In genomic region chr5:98568336-98568735, GRCh38 we compare ENCODE assay signal across 17 cellular contexts.
A peak's percentile ranks its signal among the peaks of the same experiment; 100 is the strongest.
DNase-seq lines count a peak whose midpoint lies in the region; ATAC-seq and TF ChIP-seq lines count a peak whose summit lies in the region.
"Had no signal": no experiment of that assay in that cellular context is flagged by ENCODE, and none has a peak within 500 bp of the region (broad histone marks: within the 10 kb centered on the region; RNA-seq: fewer than 3 reads in every experiment).

No MANE protein-coding gene starts in this region.

- H3K56ac ChIP-seq in IMR-90 (ENCODE audit: extremely low read depth, insufficient read depth, low read length) = no peak overlapping the region
- H3K56ac ChIP-seq in H9 (ENCODE audit: insufficient read length, low read depth, low read length) = no peak overlapping the region

- H3K23ac ChIP-seq in IMR-90 (ENCODE audit: low read depth, low read length) = no peak overlapping the region
- no peak overlapping the region for H3K23ac ChIP-seq in H9 (ENCODE audit: insufficient read length, low read depth, low read length)

- H4K20me1 ChIP-seq in IMR-90 (ENCODE audit: insufficient read depth, low read length) (no peaks in the 10 kb centered on the region), H9 (ENCODE audit: control insufficient read depth, insufficient read depth, insufficient read length) (no peaks in the 10 kb centered on the region)

- H3K36me3 ChIP-seq in IMR-90 (ENCODE audit: control insufficient read depth, insufficient read depth, low read length) = no peaks in the 10 kb centered on the region
- H3K36me3 ChIP-seq in heart left ventricle = no peaks in the 10 kb centered on the region
- H3K36me3 ChIP-seq: BE2C, SJCRH30 had no signal

- TF ChIP-seq RAD21 in IMR-90 (IDR thresholded peaks at IDR 0.05; ENCODE audit: low read length) = no peak

- POLR2A ChIA-PET in IMR-90 (lab: Charles Lee; ENCODE audit: unreplicated experiment) = no interaction called here

- H4K91ac ChIP-seq in IMR-90 (ENCODE audit: insufficient read depth, low read depth, low read length) = 0 out of 2 replicates have a peak overlapping the region, but pooled peaks have one; percentile 2
- H4K91ac ChIP-seq in H9 (ENCODE audit: insufficient read length, low read depth, low read length) = no peak overlapping the region

- H3K4me3 ChIP-seq in AG10803 (ENCODE audit: low read length) (no peak overlapping the region), IMR-90 (ENCODE audit: insufficient read depth, low read depth, low read length) (no peak overlapping the region), choroid plexus epithelial cell (ENCODE audit: low read depth, low read length) (no peak overlapping the region), heart left ventricle (no peak overlapping the region)
- H3K4me3 ChIP-seq: SJCRH30 had no signal

- no TSS peak for BruUV-seq in IMR-90 (replicated peaks; lab: Mats Ljungman, UMichigan)

- H3K4me2 ChIP-seq in IMR-90 (ENCODE audit: low read depth, low read length) = no peak overlapping the region
- no peak overlapping the region for H3K4me2 ChIP-seq in H9 (ENCODE audit: insufficient read depth, insufficient read length, low read length)
- H3K4me2 ChIP-seq: KMS-11 had no signal

- H4K8ac ChIP-seq in IMR-90 (ENCODE audit: low read depth in 2 of 2, low read length in 2 of 2) (no peak overlapping the region), H9 (replicated peaks; ENCODE audit: insufficient read length, low read depth, low read length) (no peak overlapping the region)

- H2BK120ac ChIP-seq in IMR-90 (ENCODE audit: low read depth, low read length) (no peak overlapping the region), H9 (ENCODE audit: low read depth, low read length, poor library complexity, severe bottlenecking) (no peak overlapping the region)

- no peak overlapping the region for H4K5ac ChIP-seq in IMR-90 (ENCODE audit: low read depth, low read length)
- H4K5ac ChIP-seq in H9 (ENCODE audit: insufficient read length, low read depth, low read length) = no peak overlapping the region

- CTCF ChIA-PET in IMR-90 (lab: Yijun Ruan, JAX) = interaction anchor here (0.6 kb wide), 1 partner anchor 29 kb away, joined by 3 read pairs; no protein-coding TSS in a partner anchor

- H3K27ac ChIP-seq in IMR-90 (ENCODE audit: insufficient read depth, low read length) = no peak overlapping the region
- H3K27ac ChIP-seq in H9 (ENCODE audit: insufficient read length, low read depth, low read length) = no peak overlapping the region
- no peak overlapping the region for H3K27ac ChIP-seq in substantia nigra (ENCODE audit: low read depth, low read length, poor library complexity, severe bottlenecking)
- no peak overlapping the region for H3K27ac ChIP-seq in heart left ventricle
- H3K27ac ChIP-seq: KMS-11, SJCRH30 had no signal

- no peak overlapping the region for H2BK12ac ChIP-seq in H9 (ENCODE audit: insufficient read length, low read depth, low read length)

- H3K27me3 ChIP-seq in IMR-90 (ENCODE audit: control insufficient read depth, insufficient read depth, low read length) = no peaks in the 10 kb centered on the region; the same call in 1 of the 2 replicates
- no peaks in the 10 kb centered on the region for H3K27me3 ChIP-seq in H9 (ENCODE audit: insufficient read depth, low read length)
- H3K27me3 ChIP-seq in heart left ventricle = no peaks in the 10 kb centered on the region
- H3K27me3 ChIP-seq: BE2C, SJCRH30 had no signal

- peaks cover 6% of the 10 kb centered on the region for H3K4me1 ChIP-seq in IMR-90 (ENCODE audit: control insufficient read depth, insufficient read depth, low read length)
- H3K4me1 ChIP-seq in H9 (ENCODE audit: insufficient read depth, low read length) = no peaks in the 10 kb centered on the region; the same call in 1 of the 2 replicates
- H3K4me1 ChIP-seq in heart left ventricle = no peaks in the 10 kb centered on the region
- H3K4me1 ChIP-seq: BE2C, Caco-2 had no signal

- H3K27ac Mint-ChIP-seq in H9 = no peak overlapping the region
- H3K27ac Mint-ChIP-seq: CD4-positive, alpha-beta T cell had no signal

- no peaks in the 10 kb centered on the region for H3K23me2 ChIP-seq in H9 (ENCODE audit: insufficient read length, low read depth, low read length, poor library complexity, severe bottlenecking)

- H3K4me3 Mint-ChIP-seq in H9 = no peak overlapping the region
- H3K4me3 Mint-ChIP-seq: CD4-positive, alpha-beta T cell had no signal

- in situ Hi-C loops in IMR-90 (cut with MboI; ENCODE audit: low sequenced_read_pairs) = no loop called here

- H3K27me3 Mint-ChIP-seq in H9 (ENCODE audit: low read depth) = no peaks in the 10 kb centered on the region; the same call in none of the 2 replicates

- dilution Hi-C loops in IMR-90 (cut with HindIII; ENCODE audit: low sequenced_read_pairs, unreplicated experiment) = no loop called here

- peak overlapping the region; percentile 20; the same call in 1 of the 2 replicates for H3K18ac ChIP-seq in IMR-90 (ENCODE audit: low read depth, low read length)
- H3K18ac ChIP-seq in H9 (ENCODE audit: insufficient read length, low read depth, low read length) = no peak overlapping the region

- H2BK15ac ChIP-seq in IMR-90 (ENCODE audit: low read depth, low read length) (no peak overlapping the region), H9 (ENCODE audit: low read depth, low read length) (no peak overlapping the region)

- no peaks in the 10 kb centered on the region for H3K79me1 ChIP-seq in IMR-90 (ENCODE audit: low read depth in 1 of 2, low read length in 2 of 2)
- H3K79me1 ChIP-seq in H9 (ENCODE audit: insufficient read depth, low read depth, low read length, poor library complexity, severe bottlenecking) = no peaks in the 10 kb centered on the region

- H3K9ac ChIP-seq in IMR-90 (ENCODE audit: low read depth, low read length) (no peak overlapping the region), H9 (ENCODE audit: extremely low read depth, insufficient read length, low read length) (no peak overlapping the region)
- H3K9ac ChIP-seq: KMS-11 had no signal

- H2BK20ac ChIP-seq in IMR-90 (ENCODE audit: low read depth, low read length) = no peak overlapping the region
- H2BK20ac ChIP-seq in H9 (ENCODE audit: low read depth, low read length, poor library complexity, severe bottlenecking) = no peak overlapping the region

- TF ChIP-seq POLR2A in IMR-90 (IDR thresholded peaks at IDR 0.05; ENCODE audit: low read depth, low read length) (no peak), heart left ventricle (IDR thresholded peaks at IDR 0.05) (no peak)

- no peak overlapping the region for H3T11ph ChIP-seq in H9 (ENCODE audit: low read length)

- H3K4me1 Mint-ChIP-seq in H9 = peaks cover 10 to 13% of the 10 kb centered on the region in 2 experiments

- no peak overlapping the region for H2AK9ac ChIP-seq in IMR-90 (replicated peaks; ENCODE audit: low read depth, low read length, poor library complexity)

- H3K79me2 ChIP-seq in H9 (ENCODE audit: insufficient read depth, low read length) = no peaks in the 10 kb centered on the region

- TF ChIP-seq CTCF in AG10803 (conservative IDR thresholded peaks at IDR 0.05; ENCODE audit: low read length) (no peak), IMR-90 (conservative IDR thresholded peaks at IDR 0.05; ENCODE audit: low read depth, low read length) (no peak), choroid plexus epithelial cell (conservative IDR thresholded peaks at IDR 0.05; ENCODE audit: low read depth, low read length) (no peak), H9 (conservative IDR thresholded peaks at IDR 0.05) (no peak), heart left ventricle (IDR thresholded peaks at IDR 0.05) (no peak)

- H2AFZ ChIP-seq in IMR-90 (replicated peaks; ENCODE audit: low read length, poor library complexity) = no peak overlapping the region
- H2AFZ ChIP-seq in H9 (ENCODE audit: low read length) = no peak overlapping the region

- DNase-seq in AG10803 (ENCODE audit: low read depth) (peak; percentile 57), IMR-90 (peak; percentile 34), choroid plexus epithelial cell (ENCODE audit: low read depth) (peak; percentile 22), left colon (no peak), H9 (no peak), substantia nigra (lab: John Stamatoyannopoulos, UW) (no peak), heart left ventricle (no peak), NCI-H2081 treated with DMSO at 0.1 percent for 48 hours (lab: John Stamatoyannopoulos, UW) (no peak)
- DNase-seq: 8988T; BE2C; Caco-2; CD4-positive, alpha-beta T cell; NCI-H1417; NCI-H187; NCI-H526; SJCRH30 had no signal

- 0 out of 2 replicates have a peak overlapping the region, but pooled peaks have one; percentile 27 for H2AK5ac ChIP-seq in IMR-90 (ENCODE audit: low read depth, low read length)
- H2AK5ac ChIP-seq in H9 (ENCODE audit: insufficient read length, low read length) = no peak overlapping the region

- H3K4ac ChIP-seq in IMR-90 (ENCODE audit: low read depth, low read length) (no peak overlapping the region), H9 (ENCODE audit: low read depth, low read length) (no peak overlapping the region)

- no peak overlapping the region for H3K14ac ChIP-seq in IMR-90 (replicated peaks; ENCODE audit: low read depth, low read length)
- H3K14ac ChIP-seq in H9 (ENCODE audit: insufficient read depth, low read length) = no peak overlapping the region

- intact Hi-C loops in IMR-90 (cut with micrococcal nuclease) (no loop called here), left colon (cut with DNase I, micrococcal nuclease) (no loop called here), heart left ventricle (cut with DNase I) (no loop called here)

- no peaks in the 10 kb centered on the region for H3K9me3 Mint-ChIP-seq in H9
- H3K9me3 Mint-ChIP-seq: CD4-positive, alpha-beta T cell had no signal

- WGBS in IMR-90 (ENCODE audit: extremely low coverage in 2 of 2, insufficient read length in 1 of 2), 2 experiments = 100% methylated on average over 1 of the region's 1 CpG; no CpG with 5 or more reads in 1 of the 2 experiments
- no CpG with 5 or more reads among the region's 1 CpG for WGBS in H9 (ENCODE audit: extremely low coverage, insufficient read length, low lambda C conversion rate)
- 77 to 84% (median 81%) methylated on average over 1 of the region's 1 CpG for WGBS in heart left ventricle, 4 donors

- H2BK5ac ChIP-seq in IMR-90 (ENCODE audit: low read depth, low read length, poor library complexity, severe bottlenecking) = no peak overlapping the region
- H2BK5ac ChIP-seq in H9 (ENCODE audit: insufficient read length, low read length) = no peak overlapping the region

- H3K9me1 ChIP-seq in IMR-90 (ENCODE audit: insufficient read depth, low read length) = peaks cover 4% of the 10 kb centered on the region

- ATAC-seq in IMR-90 (ENCODE audit: low read depth) = no peak
- ATAC-seq in left colon = peak; percentile 47
- ATAC-seq in heart left ventricle = no peak

- no peaks in the 10 kb centered on the region for H3K36me3 Mint-ChIP-seq in H9 (ENCODE audit: insufficient read depth in 1 of 3, low read depth in 3 of 3)

- no peaks in the 10 kb centered on the region for H3K9me3 ChIP-seq in IMR-90 (ENCODE audit: control insufficient read depth, insufficient read depth, low read length)
- H3K9me3 ChIP-seq in H9 (ENCODE audit: control insufficient read depth, low read depth, low read length) = no peaks in the 10 kb centered on the region
- H3K9me3 ChIP-seq in heart left ventricle = peaks cover 0 to 3% (median 0%) of the 10 kb centered on the region in 12 donors
- H3K9me3 ChIP-seq: BE2C, Caco-2, SJCRH30 had no signal

TF ChIP-seq in IMR-90, 13 proteins besides CTCF, POLR2A, EP300 and RAD21 (continues in another document):
- TF ChIP-seq RCOR1 (IDR thresholded peaks at IDR 0.05; ENCODE audit: insufficient replicate concordance, low read length) (no peak), MXI1 (IDR thresholded peaks at IDR 0.05; ENCODE audit: borderline replicate concordance, low read depth, low read length) (no peak)

Comparison
In these comparisons a context has a peak if more than half of its experiments do, and no peak if none do; other contexts are left out.
1. DNase-seq: peak in AG10803 (single experiment), IMR-90 (single experiment) and choroid plexus epithelial cell (single experiment); none in left colon (0 of 2), H9 (single experiment), substantia nigra (0 of 49), heart left ventricle (0 of 5) and NCI-H2081 treated with DMSO at 0.1 percent for 48 hours (single experiment).